8 cellular contexts compared by ENCODE assay signal in genomic region chr2:177393381-177393780, GRCh38. TPM values are rescaled to one million over a fixed set of nuclear protein-coding genes. Genes with fewer than 3 reads are reported as not detected.
DNase-seq lines count a peak whose midpoint lies in the region; ATAC-seq and TF ChIP-seq lines count a peak whose summit lies in the region.

No MANE protein-coding gene starts in this region.

- no peak for TF ChIP-seq RAD21 in SK-N-SH (IDR thresholded peaks at IDR 0.05; ENCODE audit: low read length)

- no peaks in the 10 kb centered on the region for H3K27me3 Mint-ChIP-seq in activated CD4-positive, alpha-beta T cell treated with anti-CD3 and anti-CD28 coated beads for 36 hours
- H3K27me3 Mint-ChIP-seq in osteocyte (ENCODE audit: unreplicated experiment): no peaks in the 10 kb centered on the region

- H3K4me3 ChIP-seq in SK-N-SH (ENCODE audit: low read depth in 2 of 2, low read length in 1 of 2): peak overlapping the region; percentile 81 to 87

- POLR2A ChIA-PET in activated CD4-positive, alpha-beta T cell treated with anti-CD3 and anti-CD28 coated beads for 36 hours (lab: Charles Lee): interaction anchor here (2.2 kb wide), 1 partner anchor 129 kb away, joined by 11 read pairs; the partner anchor contains the start of gene NFE2L2
- POLR2A ChIA-PET in SK-N-SH (lab: Yijun Ruan, JAX): interaction anchor here (0.7 to 1.0 kb wide), 3 partner anchors 132 to 1262 kb away, joined by 4 to 6 read pairs (median 4); no protein-coding TSS in a partner anchor

- H3K27ac Mint-ChIP-seq in activated CD4-positive, alpha-beta T cell treated with anti-CD3 and anti-CD28 coated beads for 36 hours: peak overlapping the region; percentile 84
- H3K27ac Mint-ChIP-seq in osteocyte (ENCODE audit: unreplicated experiment): peak overlapping the region; percentile 92

- no peaks in the 10 kb centered on the region for H3K9me3 ChIP-seq in SK-N-SH

- no peak for TF ChIP-seq EP300 in SK-N-SH (IDR thresholded peaks at IDR 0.05; ENCODE audit: borderline replicate concordance in 1 of 2, low read depth in 1 of 2, low read length in 1 of 2)

- no peaks in the 10 kb centered on the region for H3K9me2 ChIP-seq in SK-N-SH

- H3K9me3 Mint-ChIP-seq in activated CD4-positive, alpha-beta T cell treated with anti-CD3 and anti-CD28 coated beads for 36 hours (ENCODE audit: low read depth): no peaks in the 10 kb centered on the region
- no peaks in the 10 kb centered on the region for H3K9me3 Mint-ChIP-seq in osteocyte (ENCODE audit: unreplicated experiment)

- peak overlapping the region; percentile 87 for H3K4me2 ChIP-seq in SK-N-SH

- H3K9ac ChIP-seq in SK-N-SH: peak overlapping the region; percentile 86

- WGBS in SK-N-SH (ENCODE audit: low lambda C conversion rate): 3% methylated on average over 6 of the region's 6 CpGs

- CTCF ChIA-PET in activated CD4-positive, alpha-beta T cell treated with anti-CD3 and anti-CD28 coated beads for 36 hours (lab: Charles Lee): interaction anchor here (0.6 to 4.7 kb wide), 15 partner anchors 9 to 232 kb away, joined by 3 to 21 read pairs (median 4); partner anchors contain the start of gene HNRNPA3
- CTCF ChIA-PET in SK-N-SH (lab: Yijun Ruan, JAX): interaction anchor here (1.1 to 3.2 kb wide), 6 partner anchors 11 to 228 kb away, joined by 3 to 8 read pairs (median 5); no protein-coding TSS in a partner anchor

- intact Hi-C loops in activated CD4-positive, alpha-beta T cell treated with anti-CD3 and anti-CD28 coated beads for 36 hours (cut with DNase I, micrococcal nuclease): loop anchor here (2.0 to 10.0 kb wide), 4 partner anchors 129 to 181 kb away; partner anchors contain the start of genes NFE2L2 (in 2 of the 2) and HNRNPA3 (in 1 of the 2)

- peak overlapping the region; percentile 99 for H2AFZ ChIP-seq in SK-N-SH (ENCODE audit: low read depth)

- no peaks in the 10 kb centered on the region for H4K20me1 ChIP-seq in SK-N-SH (ENCODE audit: insufficient read depth)

- H3K36me3 Mint-ChIP-seq in activated CD4-positive, alpha-beta T cell treated with anti-CD3 and anti-CD28 coated beads for 36 hours (ENCODE audit: low read depth): peaks cover 22% of the 10 kb centered on the region
- H3K36me3 Mint-ChIP-seq in osteocyte (ENCODE audit: unreplicated experiment): peaks cover 2% of the 10 kb centered on the region

- peaks cover 17 to 19% of the 10 kb centered on the region in 2 experiments; a peak in 3 of 4 replicates for H3K4me1 ChIP-seq in SK-N-SH (ENCODE audit: control insufficient read depth in 1 of 2, insufficient read depth in 2 of 2, low read depth in 1 of 2, low read length in 1 of 2)

- ATAC-seq in activated CD4-positive, alpha-beta T cell treated with anti-CD3 and anti-CD28 coated beads for 36 hours: no peak
- ATAC-seq in HG03342 (IDR thresholded peaks at IDR 0.05; ENCODE audit: unreplicated experiment) (no peak), GM21717 (IDR thresholded peaks at IDR 0.05; ENCODE audit: unreplicated experiment) (no peak), GM21825 (IDR thresholded peaks at IDR 0.05; ENCODE audit: unreplicated experiment) (no peak)

- peaks cover 21% of the 10 kb centered on the region for H3F3A ChIP-seq in SK-N-SH (replicated peaks; ENCODE audit: insufficient read depth)

- peak; percentile 27 for DNase-seq in activated CD4-positive, alpha-beta T cell treated with anti-CD3 and anti-CD28 coated beads for 36 hours
- DNase-seq in activated CD4-positive, alpha-beta T cell treated with anti-CD3 and anti-CD28 coated beads, Interleukin-2, amount 50 U/mL, for 4 hours: no peak
- DNase-seq in SK-N-SH: peak; percentile 25
- DNase-seq in epithelial cell of prostate (ENCODE audit: low read depth, low spot score): no peak
- no peak for DNase-seq in osteocyte (ENCODE audit: extremely low spot score, unreplicated experiment)

- H3K4me1 Mint-ChIP-seq in activated CD4-positive, alpha-beta T cell treated with anti-CD3 and anti-CD28 coated beads for 36 hours: peaks cover 65% of the 10 kb centered on the region
- H3K4me1 Mint-ChIP-seq in osteocyte (ENCODE audit: unreplicated experiment): peaks cover 50% of the 10 kb centered on the region

- H3K27ac ChIP-seq in SK-N-SH (ENCODE audit: low read depth in 2 of 2, low read length in 1 of 2) (peak overlapping the region; percentile 67 to 83), epithelial cell of prostate (peak overlapping the region; percentile 31)

- no peak for TF ChIP-seq CTCF in SK-N-SH (IDR thresholded peaks at IDR 0.05)
- no peak for TF ChIP-seq CTCF in osteocyte (IDR thresholded peaks at IDR 0.05)

- H3K4me3 Mint-ChIP-seq in activated CD4-positive, alpha-beta T cell treated with anti-CD3 and anti-CD28 coated beads for 36 hours: peak overlapping the region; percentile 89
- H3K4me3 Mint-ChIP-seq in osteocyte (ENCODE audit: unreplicated experiment): peak overlapping the region; percentile 98

- peaks cover 72% of the 10 kb centered on the region for H3K79me2 ChIP-seq in SK-N-SH (ENCODE audit: insufficient read depth)

- no peaks in the 10 kb centered on the region for H3K27me3 ChIP-seq in SK-N-SH (ENCODE audit: insufficient read depth)

- H3K36me3 ChIP-seq in SK-N-SH (replicated peaks in 1 of 2; ENCODE audit: control insufficient read depth in 1 of 2, insufficient read depth in 2 of 2, low read length in 1 of 2): no peaks in the 10 kb centered on the region

TF ChIP-seq in SK-N-SH, 30 proteins besides CTCF, POLR2A, EP300 and RAD21 (continues in another document):
- TF ChIP-seq, protein P1, sequence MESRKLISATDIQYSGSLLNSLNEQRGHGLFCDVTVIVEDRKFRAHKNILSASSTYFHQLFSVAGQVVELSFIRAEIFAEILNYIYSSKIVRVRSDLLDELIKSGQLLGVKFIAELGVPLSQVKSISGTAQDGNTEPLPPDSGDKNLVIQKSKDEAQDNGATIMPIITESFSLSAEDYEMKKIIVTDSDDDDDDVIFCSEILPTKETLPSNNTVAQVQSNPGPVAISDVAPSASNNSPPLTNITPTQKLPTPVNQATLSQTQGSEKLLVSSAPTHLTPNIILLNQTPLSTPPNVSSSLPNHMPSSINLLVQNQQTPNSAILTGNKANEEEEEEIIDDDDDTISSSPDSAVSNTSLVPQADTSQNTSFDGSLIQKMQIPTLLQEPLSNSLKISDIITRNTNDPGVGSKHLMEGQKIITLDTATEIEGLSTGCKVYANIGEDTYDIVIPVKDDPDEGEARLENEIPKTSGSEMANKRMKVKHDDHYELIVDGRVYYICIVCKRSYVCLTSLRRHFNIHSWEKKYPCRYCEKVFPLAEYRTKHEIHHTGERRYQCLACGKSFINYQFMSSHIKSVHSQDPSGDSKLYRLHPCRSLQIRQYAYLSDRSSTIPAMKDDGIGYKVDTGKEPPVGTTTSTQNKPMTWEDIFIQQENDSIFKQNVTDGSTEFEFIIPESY (IDR thresholded peaks at IDR 0.05; ENCODE audit: borderline replicate concordance, low read depth): no peak
- TF ChIP-seq GATA2 (CRISPR knock-in tag; IDR thresholded peaks at IDR 0.05) (no peak), REST (IDR thresholded peaks at IDR 0.05; ENCODE audit: low read depth, low read length) (no peak), NRF1 (IDR thresholded peaks at IDR 0.05; ENCODE audit: low read depth, low read length) (no peak), RFX5 (IDR thresholded peaks at IDR 0.05; ENCODE audit: low read length) (no peak), IRF3 (IDR thresholded peaks at IDR 0.05; ENCODE audit: low read depth, low read length) (no peak), TAF1 (IDR thresholded peaks at IDR 0.05; ENCODE audit: borderline replicate concordance, low read depth, low read length) (no peak)
- TF ChIP-seq, protein P2, sequence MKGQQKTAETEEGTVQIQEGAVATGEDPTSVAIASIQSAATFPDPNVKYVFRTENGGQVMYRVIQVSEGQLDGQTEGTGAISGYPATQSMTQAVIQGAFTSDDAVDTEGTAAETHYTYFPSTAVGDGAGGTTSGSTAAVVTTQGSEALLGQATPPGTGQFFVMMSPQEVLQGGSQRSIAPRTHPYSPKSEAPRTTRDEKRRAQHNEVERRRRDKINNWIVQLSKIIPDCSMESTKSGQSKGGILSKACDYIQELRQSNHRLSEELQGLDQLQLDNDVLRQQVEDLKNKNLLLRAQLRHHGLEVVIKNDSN (IDR thresholded peaks at IDR 0.05; ENCODE audit: borderline replicate concordance, low read depth): no peak

RNA-seq across cellular contexts. Expression of gene AGPS, which starts 0.8 kb away (rescaled TPM):
- total RNA-seq in activated CD4-positive, alpha-beta T cell treated with anti-CD3 and anti-CD28 coated beads for 36 hours: 10 to 100 TPM; 58.7 to 67.3 TPM
- polyA plus RNA-seq in SK-N-SH (2012; rRNA removed): 9.8 and 10.9 TPM in 2 replicates
- polyA plus RNA-seq in SK-N-SH (2012; cell fraction: cytosol; rRNA removed): 12.7 and 13.7 TPM in 2 replicates
- 8.9 and 14.8 TPM in 2 replicates for polyA plus RNA-seq in SK-N-SH (2012; cell fraction: nucleus; rRNA removed)
- total RNA-seq in osteocyte: 34.3 and 38.0 TPM in 2 replicates

Comparison
In these comparisons a context has a peak if more than half of its experiments do, and no peak if none do; other contexts are left out.
1. DNase-seq: peak in activated CD4-positive, alpha-beta T cell treated with anti-CD3 and anti-CD28 coated beads for 36 hours (single experiment) and SK-N-SH (single experiment); none in activated CD4-positive, alpha-beta T cell treated with anti-CD3 and anti-CD28 coated beads, Interleukin-2, amount 50 U/mL, for 4 hours (0 of 2), epithelial cell of prostate (single experiment) and osteocyte (single experiment).